ENCODE assay signal across 14 cellular contexts in genomic region chr5:154782326-154782725, GRCh38. TPM values are rescaled to one million over a fixed set of nuclear protein-coding genes. Genes with fewer than 3 reads are reported as not detected.
DNase-seq lines count a peak whose midpoint lies in the region; ATAC-seq and TF ChIP-seq lines count a peak whose summit lies in the region.
"Had no signal": no experiment of that assay in that cellular context is flagged by ENCODE, and none has a peak within 500 bp of the region (broad histone marks: within the 10 kb centered on the region; RNA-seq: fewer than 3 reads in every experiment).

No MANE protein-coding gene starts in this region.

- H3K4me1 Mint-ChIP-seq in natural killer cell (peaks cover 53 to 66% of the 10 kb centered on the region in 2 donors), naive B cell (peaks cover 54 to 97% (median 84%) of the 10 kb centered on the region in 3 donors)
- peaks cover 42 to 50% of the 10 kb centered on the region in 2 donors for H3K4me1 Mint-ChIP-seq in natural killer cell treated with Interleukin-12 subunit alpha and Interleukin-12 subunit beta and Interleukin-15 and Interleukin-18, amount 100 ng/mL, for 72 hours (ENCODE audit: low read depth in 2 of 2)
- H3K4me1 Mint-ChIP-seq in dendritic cell treated with granulocyte-macrophage colony-stimulating factor and Interleukin-4, amounts not matched to agents 40 ng/mL and 50 ng/mL, for 4 days (ENCODE audit: low read depth) = peaks cover 85% of the 10 kb centered on the region

- H3K4me3 Mint-ChIP-seq in natural killer cell = no peak overlapping the region
- no peak overlapping the region for H3K4me3 Mint-ChIP-seq in natural killer cell treated with Interleukin-12 subunit alpha and Interleukin-12 subunit beta and Interleukin-15 and Interleukin-18, amount 100 ng/mL, for 72 hours
- H3K4me3 Mint-ChIP-seq in dendritic cell treated with granulocyte-macrophage colony-stimulating factor and Interleukin-4, amounts not matched to agents 40 ng/mL and 50 ng/mL, for 4 days = no peak overlapping the region
- no peak overlapping the region for H3K4me3 Mint-ChIP-seq in naive B cell
- H3K4me3 Mint-ChIP-seq: activated naive CD8-positive, alpha-beta T cell treated with anti-CD3 and anti-CD28 coated beads, Interleukin-2, amount 10 ng/mL, durations not matched to agents 7 days and 5 days had no signal

- DNase-seq in natural killer cell = no peak
- no peak for DNase-seq in natural killer cell treated with Interleukin-12 subunit alpha and Interleukin-12 subunit beta and Interleukin-15 and Interleukin-18, amount 100 ng/mL, for 72 hours (ENCODE audit: low spot score)
- DNase-seq in naive B cell = no peak
- no peak for DNase-seq in HPDE6-E6E7 (ENCODE audit: extremely low spot score)
- no peak for DNase-seq in HK-2 (ENCODE audit: unreplicated experiment)
- DNase-seq: activated naive CD8-positive, alpha-beta T cell treated with anti-CD3 and anti-CD28 coated beads, Interleukin-2, amount 10 ng/mL, durations not matched to agents 7 days and 5 days; effector CD8-positive, alpha-beta T cell; GDM1; GOT3; MG63; NCI-H526 had no signal

- ATAC-seq in natural killer cell = no peak
- no peak for ATAC-seq in natural killer cell treated with Interleukin-12 subunit alpha and Interleukin-12 subunit beta and Interleukin-15 and Interleukin-18, amount 100 ng/mL, for 72 hours
- ATAC-seq in naive B cell (ENCODE audit: low read depth in 2 of 2) = no peak
- ATAC-seq in GM18909 (IDR thresholded peaks at IDR 0.05; ENCODE audit: poor library complexity, unreplicated experiment) = no peak
- no peak for ATAC-seq in HG03045 (IDR thresholded peaks at IDR 0.05; ENCODE audit: unreplicated experiment)

- no peaks in the 10 kb centered on the region for H3K27me3 Mint-ChIP-seq in natural killer cell (ENCODE audit: low read depth in 2 of 2)
- no peaks in the 10 kb centered on the region for H3K27me3 Mint-ChIP-seq in natural killer cell treated with Interleukin-12 subunit alpha and Interleukin-12 subunit beta and Interleukin-15 and Interleukin-18, amount 100 ng/mL, for 72 hours
- H3K27me3 Mint-ChIP-seq in dendritic cell treated with granulocyte-macrophage colony-stimulating factor and Interleukin-4, amounts not matched to agents 40 ng/mL and 50 ng/mL, for 4 days = no peaks in the 10 kb centered on the region
- H3K27me3 Mint-ChIP-seq in naive B cell = no peaks in the 10 kb centered on the region
- H3K27me3 Mint-ChIP-seq: activated naive CD8-positive, alpha-beta T cell treated with anti-CD3 and anti-CD28 coated beads, Interleukin-2, amount 10 ng/mL, durations not matched to agents 7 days and 5 days had no signal

- intact Hi-C loops in natural killer cell (cut with micrococcal nuclease) = no loop called here
- intact Hi-C loops in dendritic cell treated with granulocyte-macrophage colony-stimulating factor and Interleukin-4, amounts not matched to agents 40 ng/mL and 50 ng/mL, for 4 days (cut with micrococcal nuclease) = no loop called here

- no peaks in the 10 kb centered on the region for H3K36me3 Mint-ChIP-seq in natural killer cell
- H3K36me3 Mint-ChIP-seq in natural killer cell treated with Interleukin-12 subunit alpha and Interleukin-12 subunit beta and Interleukin-15 and Interleukin-18, amount 100 ng/mL, for 72 hours = no peaks in the 10 kb centered on the region
- H3K36me3 Mint-ChIP-seq in dendritic cell treated with granulocyte-macrophage colony-stimulating factor and Interleukin-4, amounts not matched to agents 40 ng/mL and 50 ng/mL, for 4 days (ENCODE audit: low read depth) = no peaks in the 10 kb centered on the region
- no peaks in the 10 kb centered on the region for H3K36me3 Mint-ChIP-seq in naive B cell

- H3K27ac Mint-ChIP-seq in natural killer cell (peak overlapping the region; percentile 41 to 78), naive B cell (peak overlapping the region in 5 of 6 donors; percentile 33 to 81 (median 74))
- H3K27ac Mint-ChIP-seq in natural killer cell treated with Interleukin-12 subunit alpha and Interleukin-12 subunit beta and Interleukin-15 and Interleukin-18, amount 100 ng/mL, for 72 hours = peak overlapping the region in 1 of 2 donors; percentile 56
- peak overlapping the region; percentile 32 for H3K27ac Mint-ChIP-seq in dendritic cell treated with granulocyte-macrophage colony-stimulating factor and Interleukin-4, amounts not matched to agents 40 ng/mL and 50 ng/mL, for 4 days
- H3K27ac Mint-ChIP-seq: activated naive CD8-positive, alpha-beta T cell treated with anti-CD3 and anti-CD28 coated beads, Interleukin-2, amount 10 ng/mL, durations not matched to agents 7 days and 5 days had no signal

- no peak for TF ChIP-seq CTCF in natural killer cell (IDR thresholded peaks at IDR 0.05)

- H3K9me3 Mint-ChIP-seq in natural killer cell = no peaks in the 10 kb centered on the region
- H3K9me3 Mint-ChIP-seq in natural killer cell treated with Interleukin-12 subunit alpha and Interleukin-12 subunit beta and Interleukin-15 and Interleukin-18, amount 100 ng/mL, for 72 hours = no peaks in the 10 kb centered on the region
- no peaks in the 10 kb centered on the region for H3K9me3 Mint-ChIP-seq in dendritic cell treated with granulocyte-macrophage colony-stimulating factor and Interleukin-4, amounts not matched to agents 40 ng/mL and 50 ng/mL, for 4 days
- no peaks in the 10 kb centered on the region for H3K9me3 Mint-ChIP-seq in naive B cell
- H3K9me3 Mint-ChIP-seq: activated naive CD8-positive, alpha-beta T cell treated with anti-CD3 and anti-CD28 coated beads, Interleukin-2, amount 10 ng/mL, durations not matched to agents 7 days and 5 days had no signal

RNA-seq across cellular contexts. Expression of gene LARP1, which starts 27.1 kb away (rescaled TPM):
- total RNA-seq in natural killer cell = 100 to 1,000 TPM; 103 to 117 (median 112) TPM
- 100 to 1,000 TPM; 193 to 369 TPM for total RNA-seq in natural killer cell treated with Interleukin-12 subunit alpha and Interleukin-12 subunit beta and Interleukin-15 and Interleukin-18, amount 100 ng/mL, for 72 hours
- 10 to 100 TPM in 4 of 6 donors, 1 to 10 TPM in 2; 4.3 to 22.7 (median 11.1) TPM for polyA plus RNA-seq in naive B cell (ENCODE audit: low read depth in 6 of 6)
